In the genomic region with DNA sequence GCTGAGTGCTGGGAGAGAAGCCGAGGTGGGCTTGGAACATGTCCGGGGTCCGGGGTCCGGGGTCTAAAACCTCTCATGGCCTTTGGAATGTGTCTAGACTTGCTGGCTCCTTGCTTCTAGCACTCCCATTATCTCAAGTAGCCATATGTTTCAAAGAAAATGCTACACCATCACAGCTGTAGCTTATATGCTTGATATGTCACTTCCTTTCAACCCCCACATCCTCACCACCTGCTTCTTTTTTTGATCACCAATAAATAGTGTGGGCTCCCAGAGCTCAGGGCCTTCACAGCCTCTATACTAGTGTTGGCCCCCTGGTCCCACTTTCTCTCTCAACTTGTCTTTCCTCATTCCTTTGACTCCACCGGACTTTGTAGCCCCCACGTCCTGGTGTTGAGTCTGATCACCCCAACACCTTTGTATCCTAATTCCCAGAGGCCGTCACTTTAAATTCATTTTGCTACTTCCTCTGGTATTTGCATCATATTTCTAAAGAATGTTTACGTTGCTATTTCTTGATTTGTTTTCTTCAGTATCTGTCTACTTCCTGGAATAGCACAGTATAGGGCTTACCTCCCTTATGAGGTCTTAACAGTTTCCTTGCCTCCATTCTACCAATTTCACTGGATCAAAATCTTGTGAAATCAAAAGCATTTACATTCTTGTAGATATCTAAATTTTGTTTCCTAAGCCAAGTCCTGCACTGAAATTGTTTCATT, we compare ENCODE assay signal across 23 cellular contexts.
DNase-seq lines count a peak whose midpoint lies in the region; ATAC-seq, FAIRE-seq and TF ChIP-seq lines count a peak whose summit lies in the region.
"Had no signal": no experiment of that assay in that cellular context is flagged by ENCODE, and none has a peak within 500 bp of the region (broad histone marks: within the 10 kb centered on the region; RNA-seq: fewer than 3 reads in every experiment).

No MANE protein-coding gene starts in this region.

- in situ Hi-C loops in GM12878 (cut with MboI), result loop anchor here (10.0 kb wide), 1 partner anchor 598 kb away; no protein-coding TSS in a partner anchor

- H3K27me3 ChIP-seq in GM12878 (replicated peaks in 1 of 2; ENCODE audit: control insufficient read depth in 2 of 2, insufficient read depth in 2 of 2, low read length in 1 of 2), result 0 out of 4 replicates have a peak, but pooled peaks cover 0 to 2% of the 10 kb centered on the region in 2 experiments

- no peaks in the 10 kb centered on the region for H3K79me2 ChIP-seq in GM12878 (ENCODE audit: control insufficient read depth, insufficient read depth, low read length)

- ATAC-seq in GM12878 (no peak), GM18511 (IDR thresholded peaks at IDR 0.05; ENCODE audit: unreplicated experiment) (no peak)

- no peak overlapping the region for H3K9ac ChIP-seq in GM12878 (ENCODE audit: control insufficient read depth, insufficient read depth, low read length)

- intact Hi-C loops in GM12878 (cut with micrococcal nuclease; ENCODE audit: unreplicated experiment), result no loop called here

- no TSS peak for BruUV-seq in GM12878 (replicated peaks; lab: Mats Ljungman, UMichigan)

- no peak overlapping the region for H3K4me3 ChIP-seq in GM12878
- H3K4me3 ChIP-seq: HAP-1, MG63 had no signal

- H3K27ac ChIP-seq in GM12878 (ENCODE audit: control insufficient read depth, insufficient read depth), result no peak overlapping the region

- SMC1A ChIA-PET in GM12878 (lab: Charles Lee; ENCODE audit: uncharacterized antibody, unreplicated experiment), result no interaction called here

- no peak for TF ChIP-seq CTCF in GM12878 (IDR thresholded peaks at IDR 0.05 in 2 of 3, conservative IDR thresholded peaks at IDR 0.05 in 1 of 3; ENCODE audit: control insufficient read depth in 2 of 3, extremely low read depth in 1 of 3, insufficient read depth in 1 of 3, low read depth in 3 of 3, low read length in 3 of 3)
- TF ChIP-seq CTCF in GM10266 (IDR thresholded peaks at IDR 0.05; ENCODE audit: control insufficient read depth, insufficient read depth, low read depth, missing control alignments), result no peak

- no peaks in the 10 kb centered on the region for H4K20me1 ChIP-seq in GM12878 (ENCODE audit: control insufficient read depth, insufficient read depth)

- no peak for TF ChIP-seq RAD21 in GM12878 (IDR thresholded peaks at IDR 0.05; ENCODE audit: insufficient read depth, low read depth, low read length)

- no peaks in the 10 kb centered on the region for H3K4me1 ChIP-seq in GM12878 (ENCODE audit: control insufficient read depth, insufficient read depth, low read length)

- no peak for TF ChIP-seq POLR2A in GM12878 (IDR thresholded peaks at IDR 0.05; ENCODE audit: low read depth, low read length)

- H3K4me2 ChIP-seq in GM12878 (ENCODE audit: control insufficient read depth, insufficient read depth), result no peak overlapping the region

- POLR2A ChIA-PET in GM12878 (lab: Charles Lee), result no interaction called here

- CTCF ChIA-PET in GM12878 (lab: Yijun Ruan, JAX), result interaction anchor here (6.5 kb wide), 1 partner anchor 76 kb away, joined by 95 read pairs; no protein-coding TSS in a partner anchor

- RAD21 ChIA-PET in GM12878 (lab: Charles Lee; ENCODE audit: unreplicated experiment), result interaction anchor here (1.1 kb wide), 1 partner anchor 148 kb away, joined by 3 read pairs; the partner anchor contains the start of gene CHRNA5

- TF ChIP-seq EP300 in GM12878 (IDR thresholded peaks at IDR 0.05; ENCODE audit: borderline replicate concordance in 1 of 2, control insufficient read depth in 1 of 2, low read depth in 2 of 2, low read length in 2 of 2), result no peak

- FAIRE-seq in GM12878 (lab: Jason Lieb, UNC), result no peak
- FAIRE-seq: D721Med, G401.6, GM19239, RCC 7860 had no signal

- 23% methylated on average over 8 of the region's 8 CpGs for WGBS in GM12878 (ENCODE audit: insufficient coverage, insufficient replicate concordance, low lambda C conversion rate, missing lambda C conversion rate)

- 0 out of 2 replicates have a peak overlapping the region, but pooled peaks have one; percentile 7 for H2AFZ ChIP-seq in GM12878 (ENCODE audit: control insufficient read depth, low read depth, low read length)

- H3K36me3 ChIP-seq in GM12878 (ENCODE audit: control insufficient read depth in 2 of 2, insufficient read depth in 2 of 2, low read length in 1 of 2), result no peaks in the 10 kb centered on the region
- H3K36me3 ChIP-seq: HAP-1, MG63 had no signal

- peak; percentile 75 for DNase-seq in DMS 273 (lab: John Stamatoyannopoulos, UW; ENCODE audit: unreplicated experiment)
- peak; percentile 43 for DNase-seq in DMS 273 treated with DMSO at 0.1 percent for 48 hours (lab: John Stamatoyannopoulos, UW)
- DNase-seq in NCI-H2171 treated with DMSO at 0.1 percent for 48 hours (lab: John Stamatoyannopoulos, UW), result peak; percentile 92
- no peak for DNase-seq in GM12878 (ENCODE audit: low read depth, low spot score)
- no peak for DNase-seq in GM10266 (ENCODE audit: extremely low spot score)
- DNase-seq in SKM-1 treated with dmso at 0.1 percent for 144 hours (lab: John Stamatoyannopoulos, UW; ENCODE audit: unreplicated experiment), result no peak
- DNase-seq: ACHN; C1 segment of cervical spinal cord; CD8-positive, alpha-beta memory T cell; Kasumi-1; MG63; NCI-H1092; NCI-H1436 treated with DMSO at 0.1 percent for 48 hours; NCI-H2081 treated with DMSO at 0.1 percent for 48 hours; NCI-H226; NCI-H526; Right ventricle myocardium superior had no signal

- H3K9me3 ChIP-seq in GM12878 (replicated peaks; ENCODE audit: control insufficient read depth, insufficient read depth, low read length), result peaks cover 1% of the 10 kb centered on the region; the same call in 1 of the 3 replicates

TF ChIP-seq in GM12878, 131 proteins besides CTCF, POLR2A, EP300 and RAD21:
- TF ChIP-seq ZZZ3 (IDR thresholded peaks at IDR 0.05; ENCODE audit: control insufficient read depth, insufficient read length, low read depth), result no peak
- no peak for TF ChIP-seq FOS (IDR thresholded peaks at IDR 0.05; ENCODE audit: borderline replicate concordance, extremely low read depth, insufficient read length)
- no peak for TF ChIP-seq RUNX3 (IDR thresholded peaks at IDR 0.05; ENCODE audit: low read length)
- TF ChIP-seq ZNF687 (IDR thresholded peaks at IDR 0.05), result no peak
- TF ChIP-seq POU2F2 (IDR thresholded peaks at IDR 0.05; ENCODE audit: borderline replicate concordance, low read depth, low read length), result no peak

Comparison
In these comparisons a context has a peak if more than half of its experiments do, and no peak if none do; other contexts are left out.
1. DNase-seq: peak in DMS 273 (single experiment), DMS 273 treated with DMSO at 0.1 percent for 48 hours (single experiment) and NCI-H2171 treated with DMSO at 0.1 percent for 48 hours (single experiment); none in GM12878 (single experiment), GM10266 (single experiment) and SKM-1 treated with dmso at 0.1 percent for 144 hours (single experiment).